Comparison of ENCODE assay signal across 1 cellular context in genomic region chr2:170715062-170715931, GRCh38.
TF ChIP-seq lines count a peak whose summit lies in the region.

Gene SP5, plus strand, starts transcription at chr2:170715337. Its CDS starts 176 bp downstream, at chr2:170715513.

TF ChIP-seq in HepG2, 621 proteins besides CTCF, POLR2A, EP300 and RAD21 (continued from another document and continues in another):
- TF ChIP-seq, protein P1, sequence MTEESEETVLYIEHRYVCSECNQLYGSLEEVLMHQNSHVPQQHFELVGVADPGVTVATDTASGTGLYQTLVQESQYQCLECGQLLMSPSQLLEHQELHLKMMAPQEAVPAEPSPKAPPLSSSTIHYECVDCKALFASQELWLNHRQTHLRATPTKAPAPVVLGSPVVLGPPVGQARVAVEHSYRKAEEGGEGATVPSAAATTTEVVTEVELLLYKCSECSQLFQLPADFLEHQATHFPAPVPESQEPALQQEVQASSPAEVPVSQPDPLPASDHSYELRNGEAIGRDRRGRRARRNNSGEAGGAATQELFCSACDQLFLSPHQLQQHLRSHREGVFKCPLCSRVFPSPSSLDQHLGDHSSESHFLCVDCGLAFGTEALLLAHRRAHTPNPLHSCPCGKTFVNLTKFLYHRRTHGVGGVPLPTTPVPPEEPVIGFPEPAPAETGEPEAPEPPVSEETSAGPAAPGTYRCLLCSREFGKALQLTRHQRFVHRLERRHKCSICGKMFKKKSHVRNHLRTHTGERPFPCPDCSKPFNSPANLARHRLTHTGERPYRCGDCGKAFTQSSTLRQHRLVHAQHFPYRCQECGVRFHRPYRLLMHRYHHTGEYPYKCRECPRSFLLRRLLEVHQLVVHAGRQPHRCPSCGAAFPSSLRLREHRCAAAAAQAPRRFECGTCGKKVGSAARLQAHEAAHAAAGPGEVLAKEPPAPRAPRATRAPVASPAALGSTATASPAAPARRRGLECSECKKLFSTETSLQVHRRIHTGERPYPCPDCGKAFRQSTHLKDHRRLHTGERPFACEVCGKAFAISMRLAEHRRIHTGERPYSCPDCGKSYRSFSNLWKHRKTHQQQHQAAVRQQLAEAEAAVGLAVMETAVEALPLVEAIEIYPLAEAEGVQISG (CRISPR knock-in tag; IDR thresholded peaks at IDR 0.05), result peak; percentile 74
- peak; percentile 29; the same call in 1 of the 2 replicates for TF ChIP-seq JUN (CRISPR knock-in tag; IDR thresholded peaks at IDR 0.05)
- peak; percentile 96 for TF ChIP-seq ZNF749 (CRISPR knock-in tag; IDR thresholded peaks at IDR 0.05; ENCODE audit: borderline replicate concordance)
- TF ChIP-seq RFX3 (CRISPR knock-in tag; IDR thresholded peaks at IDR 0.05), result no peak; the same call in 1 of the 2 replicates
- peak; percentile 91 for TF ChIP-seq ZKSCAN1 (IDR thresholded peaks at IDR 0.05; ENCODE audit: low read length)
- TF ChIP-seq ZNF644 (CRISPR knock-in tag; IDR thresholded peaks at IDR 0.05; ENCODE audit: low read depth), result no peak
- TF ChIP-seq, protein P2, sequence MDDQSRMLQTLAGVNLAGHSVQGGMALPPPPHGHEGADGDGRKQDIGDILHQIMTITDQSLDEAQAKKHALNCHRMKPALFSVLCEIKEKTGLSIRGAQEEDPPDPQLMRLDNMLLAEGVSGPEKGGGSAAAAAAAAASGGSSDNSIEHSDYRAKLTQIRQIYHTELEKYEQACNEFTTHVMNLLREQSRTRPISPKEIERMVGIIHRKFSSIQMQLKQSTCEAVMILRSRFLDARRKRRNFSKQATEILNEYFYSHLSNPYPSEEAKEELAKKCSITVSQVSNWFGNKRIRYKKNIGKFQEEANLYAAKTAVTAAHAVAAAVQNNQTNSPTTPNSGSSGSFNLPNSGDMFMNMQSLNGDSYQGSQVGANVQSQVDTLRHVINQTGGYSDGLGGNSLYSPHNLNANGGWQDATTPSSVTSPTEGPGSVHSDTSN (CRISPR knock-in tag; IDR thresholded peaks at IDR 0.05; ENCODE audit: borderline replicate concordance), result peak; percentile 73; the same call in 1 of the 2 replicates
- TF ChIP-seq, protein P3, sequence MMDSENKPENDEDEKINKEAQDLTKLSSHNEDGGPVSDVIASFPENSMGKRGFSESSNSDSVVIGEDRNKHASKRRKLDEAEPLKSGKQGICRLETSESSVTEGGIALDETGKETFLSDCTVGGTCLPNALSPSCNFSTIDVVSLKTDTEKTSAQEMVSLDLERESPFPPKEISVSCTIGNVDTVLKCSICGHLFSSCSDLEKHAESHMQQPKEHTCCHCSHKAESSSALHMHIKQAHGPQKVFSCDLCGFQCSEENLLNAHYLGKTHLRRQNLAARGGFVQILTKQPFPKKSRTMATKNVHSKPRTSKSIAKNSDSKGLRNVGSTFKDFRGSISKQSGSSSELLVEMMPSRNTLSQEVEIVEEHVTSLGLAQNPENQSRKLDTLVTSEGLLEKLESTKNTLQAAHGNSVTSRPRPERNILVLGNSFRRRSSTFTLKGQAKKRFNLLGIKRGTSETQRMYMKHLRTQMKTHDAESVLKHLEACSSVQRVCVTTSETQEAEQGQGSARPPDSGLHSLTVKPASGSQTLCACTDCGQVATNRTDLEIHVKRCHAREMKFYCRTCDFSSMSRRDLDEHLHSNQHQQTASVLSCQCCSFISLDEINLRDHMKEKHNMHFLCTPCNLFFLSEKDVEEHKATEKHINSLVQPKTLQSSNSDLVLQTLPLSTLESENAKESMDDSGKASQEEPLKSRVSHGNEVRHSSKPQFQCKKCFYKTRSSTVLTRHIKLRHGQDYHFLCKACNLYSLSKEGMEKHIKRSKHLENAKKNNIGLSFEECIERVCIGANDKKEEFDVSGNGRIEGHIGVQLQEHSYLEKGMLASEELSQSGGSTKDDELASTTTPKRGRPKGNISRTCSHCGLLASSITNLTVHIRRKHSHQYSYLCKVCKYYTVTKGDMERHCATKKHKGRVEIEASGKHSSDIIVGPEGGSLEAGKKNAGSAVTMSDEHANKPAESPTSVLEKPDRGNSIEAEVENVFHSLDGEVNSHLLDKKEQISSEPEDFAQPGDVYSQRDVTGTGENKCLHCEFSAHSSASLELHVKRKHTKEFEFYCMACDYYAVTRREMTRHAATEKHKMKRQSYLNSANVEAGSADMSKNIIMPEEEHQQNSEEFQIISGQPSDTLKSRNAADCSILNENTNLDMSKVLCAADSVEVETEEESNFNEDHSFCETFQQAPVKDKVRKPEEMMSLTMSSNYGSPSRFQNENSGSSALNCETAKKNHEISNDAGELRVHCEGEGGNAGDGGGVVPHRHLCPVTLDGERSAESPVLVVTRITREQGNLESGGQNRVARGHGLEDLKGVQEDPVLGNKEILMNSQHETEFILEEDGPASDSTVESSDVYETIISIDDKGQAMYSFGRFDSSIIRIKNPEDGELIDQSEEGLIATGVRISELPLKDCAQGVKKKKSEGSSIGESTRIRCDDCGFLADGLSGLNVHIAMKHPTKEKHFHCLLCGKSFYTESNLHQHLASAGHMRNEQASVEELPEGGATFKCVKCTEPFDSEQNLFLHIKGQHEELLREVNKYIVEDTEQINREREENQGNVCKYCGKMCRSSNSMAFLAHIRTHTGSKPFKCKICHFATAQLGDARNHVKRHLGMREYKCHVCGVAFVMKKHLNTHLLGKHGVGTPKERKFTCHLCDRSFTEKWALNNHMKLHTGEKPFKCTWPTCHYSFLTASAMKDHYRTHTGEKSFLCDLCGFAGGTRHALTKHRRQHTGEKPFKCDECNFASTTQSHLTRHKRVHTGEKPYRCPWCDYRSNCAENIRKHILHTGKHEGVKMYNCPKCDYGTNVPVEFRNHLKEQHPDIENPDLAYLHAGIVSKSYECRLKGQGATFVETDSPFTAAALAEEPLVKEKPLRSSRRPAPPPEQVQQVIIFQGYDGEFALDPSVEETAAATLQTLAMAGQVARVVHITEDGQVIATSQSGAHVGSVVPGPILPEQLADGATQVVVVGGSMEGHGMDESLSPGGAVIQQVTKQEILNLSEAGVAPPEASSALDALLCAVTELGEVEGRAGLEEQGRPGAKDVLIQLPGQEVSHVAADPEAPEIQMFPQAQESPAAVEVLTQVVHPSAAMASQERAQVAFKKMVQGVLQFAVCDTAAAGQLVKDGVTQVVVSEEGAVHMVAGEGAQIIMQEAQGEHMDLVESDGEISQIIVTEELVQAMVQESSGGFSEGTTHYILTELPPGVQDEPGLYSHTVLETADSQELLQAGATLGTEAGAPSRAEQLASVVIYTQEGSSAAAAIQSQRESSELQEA (CRISPR knock-in tag; IDR thresholded peaks at IDR 0.05; ENCODE audit: not compliant biosample characterization), result peak; percentile 14
- TF ChIP-seq ZFX (CRISPR knock-in tag; IDR thresholded peaks at IDR 0.05; ENCODE audit: low read depth), result peak; percentile 96
- TF ChIP-seq ZSCAN9 (CRISPR knock-in tag; IDR thresholded peaks at IDR 0.05; ENCODE audit: borderline replicate concordance), result peak; percentile 80
- peak; percentile 84 for TF ChIP-seq NFAT5 (CRISPR knock-in tag; IDR thresholded peaks at IDR 0.05)
- no peak for TF ChIP-seq ZKSCAN8 (CRISPR knock-in tag; IDR thresholded peaks at IDR 0.05; ENCODE audit: borderline replicate concordance)
- TF ChIP-seq, protein P4, sequence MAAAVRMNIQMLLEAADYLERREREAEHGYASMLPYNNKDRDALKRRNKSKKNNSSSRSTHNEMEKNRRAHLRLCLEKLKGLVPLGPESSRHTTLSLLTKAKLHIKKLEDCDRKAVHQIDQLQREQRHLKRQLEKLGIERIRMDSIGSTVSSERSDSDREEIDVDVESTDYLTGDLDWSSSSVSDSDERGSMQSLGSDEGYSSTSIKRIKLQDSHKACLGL (CRISPR knock-in tag; IDR thresholded peaks at IDR 0.05), result peak; percentile 86
- TF ChIP-seq KAT2B (IDR thresholded peaks at IDR 0.05; ENCODE audit: borderline replicate concordance, low read depth, low read length), result no peak
- TF ChIP-seq NONO (IDR thresholded peaks at IDR 0.05), result no peak
- TF ChIP-seq NONO (CRISPR knock-in tag; conservative IDR thresholded peaks at IDR 0.05), result peak; percentile 35; the same call in 1 of the 2 replicates
- TF ChIP-seq, protein P5, sequence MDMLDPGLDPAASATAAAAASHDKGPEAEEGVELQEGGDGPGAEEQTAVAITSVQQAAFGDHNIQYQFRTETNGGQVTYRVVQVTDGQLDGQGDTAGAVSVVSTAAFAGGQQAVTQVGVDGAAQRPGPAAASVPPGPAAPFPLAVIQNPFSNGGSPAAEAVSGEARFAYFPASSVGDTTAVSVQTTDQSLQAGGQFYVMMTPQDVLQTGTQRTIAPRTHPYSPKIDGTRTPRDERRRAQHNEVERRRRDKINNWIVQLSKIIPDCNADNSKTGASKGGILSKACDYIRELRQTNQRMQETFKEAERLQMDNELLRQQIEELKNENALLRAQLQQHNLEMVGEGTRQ (IDR thresholded peaks at IDR 0.05; ENCODE audit: low read depth, low read length), result no peak
- TF ChIP-seq, protein P5 (CRISPR knock-in tag; IDR thresholded peaks at IDR 0.05; ENCODE audit: borderline replicate concordance), result no peak
- TF ChIP-seq DNMT3B (CRISPR knock-in tag; conservative IDR thresholded peaks at IDR 0.05), result peak; percentile 52
- TF ChIP-seq ZNF550 (CRISPR knock-in tag; IDR thresholded peaks at IDR 0.05; ENCODE audit: borderline replicate concordance), result no peak; the same call in 1 of the 2 replicates
- TF ChIP-seq MAF1 (CRISPR knock-in tag; IDR thresholded peaks at IDR 0.05; ENCODE audit: borderline replicate concordance), result peak; percentile 88
- TF ChIP-seq ZFYVE20 (CRISPR knock-in tag; IDR thresholded peaks at IDR 0.05; ENCODE audit: borderline replicate concordance, low read depth), result peak; percentile 27; the same call in 1 of the 2 replicates
- no peak; the same call in 1 of the 2 replicates for TF ChIP-seq NCOA5 (CRISPR knock-in tag; IDR thresholded peaks at IDR 0.05)
- peak; percentile 90 for TF ChIP-seq SMAD3 (CRISPR knock-in tag; IDR thresholded peaks at IDR 0.05)
- TF ChIP-seq ZNF292 (CRISPR knock-in tag; IDR thresholded peaks at IDR 0.05; ENCODE audit: borderline replicate concordance, low read depth), result no peak; the same call in 1 of the 2 replicates
- TF ChIP-seq ZNF446 (CRISPR knock-in tag; IDR thresholded peaks at IDR 0.05), result no peak; the same call in none of the 2 replicates
- peak; percentile 100 for TF ChIP-seq SATB2 (CRISPR knock-in tag; IDR thresholded peaks at IDR 0.05)
- TF ChIP-seq ZNF75D (CRISPR knock-in tag; IDR thresholded peaks at IDR 0.05; ENCODE audit: borderline replicate concordance), result peak; percentile 86; the same call in 1 of the 2 replicates
- peak; percentile 26; the same call in 1 of the 2 replicates for TF ChIP-seq MTA1 (CRISPR knock-in tag; IDR thresholded peaks at IDR 0.05; ENCODE audit: borderline replicate concordance)
- TF ChIP-seq REL (CRISPR knock-in tag; conservative IDR thresholded peaks at IDR 0.05), result no peak; the same call in 1 of the 2 replicates
- peak; percentile 82 for TF ChIP-seq ZNF772 (CRISPR knock-in tag; IDR thresholded peaks at IDR 0.05)
- TF ChIP-seq, protein P6, sequence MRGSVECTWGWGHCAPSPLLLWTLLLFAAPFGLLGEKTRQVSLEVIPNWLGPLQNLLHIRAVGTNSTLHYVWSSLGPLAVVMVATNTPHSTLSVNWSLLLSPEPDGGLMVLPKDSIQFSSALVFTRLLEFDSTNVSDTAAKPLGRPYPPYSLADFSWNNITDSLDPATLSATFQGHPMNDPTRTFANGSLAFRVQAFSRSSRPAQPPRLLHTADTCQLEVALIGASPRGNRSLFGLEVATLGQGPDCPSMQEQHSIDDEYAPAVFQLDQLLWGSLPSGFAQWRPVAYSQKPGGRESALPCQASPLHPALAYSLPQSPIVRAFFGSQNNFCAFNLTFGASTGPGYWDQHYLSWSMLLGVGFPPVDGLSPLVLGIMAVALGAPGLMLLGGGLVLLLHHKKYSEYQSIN (CRISPR knock-in tag; IDR thresholded peaks at IDR 0.05; ENCODE audit: borderline replicate concordance), result peak; percentile 81; the same call in 1 of the 2 replicates
- TF ChIP-seq NCOA1 (CRISPR knock-in tag; IDR thresholded peaks at IDR 0.05), result peak; percentile 63; the same call in 1 of the 2 replicates
- TF ChIP-seq RNF2 (conservative IDR thresholded peaks at IDR 0.05; ENCODE audit: low read depth), result peak; percentile 94
- TF ChIP-seq ZNF460 (CRISPR knock-in tag; IDR thresholded peaks at IDR 0.05; ENCODE audit: borderline replicate concordance), result no peak
- TF ChIP-seq DPF2 (CRISPR knock-in tag; IDR thresholded peaks at IDR 0.05; ENCODE audit: borderline replicate concordance, low read depth), result peak; percentile 22
- peak; percentile 78 for TF ChIP-seq GABPB1 (CRISPR knock-in tag; IDR thresholded peaks at IDR 0.05)
- peak; percentile 75; the same call in 1 of the 2 replicates for TF ChIP-seq XBP1 (CRISPR knock-in tag; IDR thresholded peaks at IDR 0.05)
- no peak for TF ChIP-seq ZEB1 (IDR thresholded peaks at IDR 0.05; ENCODE audit: insufficient replicate concordance, low read depth)
- TF ChIP-seq CREB1 (IDR thresholded peaks at IDR 0.05), result no peak
- peak; percentile 66; the same call in 1 of the 2 replicates for TF ChIP-seq CREB1 (CRISPR knock-in tag; IDR thresholded peaks at IDR 0.05)
